8 cellular contexts compared by ENCODE assay signal in the genomic region with DNA sequence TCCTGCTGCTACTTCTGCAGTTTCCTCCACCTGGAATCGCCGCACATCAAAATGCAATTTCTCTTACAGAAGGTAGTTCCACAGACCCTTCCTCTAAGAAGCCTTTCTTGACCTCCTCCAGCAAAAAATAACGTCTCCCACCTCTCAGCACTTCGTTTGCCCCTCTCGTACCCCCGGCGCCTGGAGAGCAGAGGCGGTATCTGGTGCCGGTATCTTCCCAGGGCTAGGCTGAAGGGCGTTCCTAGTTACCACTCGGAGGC. TPM values are rescaled to one million over a fixed set of nuclear protein-coding genes. Genes with fewer than 3 reads are reported as not detected.
DNase-seq lines count a peak whose midpoint lies in the region; ATAC-seq and TF ChIP-seq lines count a peak whose summit lies in the region.

No MANE protein-coding gene starts in this region.

- peak; percentile 49 for ATAC-seq in left colon

- TF ChIP-seq CTCF in VCaP (conservative IDR thresholded peaks at IDR 0.05) = no peak
- no peak for TF ChIP-seq CTCF in transverse colon (IDR thresholded peaks at IDR 0.05)

- peak overlapping the region; percentile 51 to 70 (median 64) for H3K4me3 ChIP-seq in transverse colon

- H3K27me3 Mint-ChIP-seq in activated CD4-positive, alpha-beta T cell treated with anti-CD3 and anti-CD28 coated beads, Interleukin-2, amount 10 ng/mL, durations not matched to agents 24 days and 14 days = no peaks in the 10 kb centered on the region

- peaks cover 22% of the 10 kb centered on the region for H3K4me1 Mint-ChIP-seq in activated CD4-positive, alpha-beta T cell treated with anti-CD3 and anti-CD28 coated beads, Interleukin-2, amount 10 ng/mL, durations not matched to agents 24 days and 14 days

- intact Hi-C loops in left colon (cut with DNase I, micrococcal nuclease) = loop anchor here in 1 of 2 donors (10.0 kb wide), 1 partner anchor 175 kb away; no protein-coding TSS in a partner anchor
- intact Hi-C loops in transverse colon (cut with DNase I; ENCODE audit: low total_unique reads) = no loop called here
- intact Hi-C loops in activated CD4-positive, alpha-beta T cell treated with anti-CD3 and anti-CD28 coated beads, Interleukin-2, amount 10 ng/mL, durations not matched to agents 24 days and 14 days (cut with micrococcal nuclease) = no loop called here

- TF ChIP-seq POLR2A in transverse colon (IDR thresholded peaks at IDR 0.05) = no peak

- TF ChIP-seq EP300 in transverse colon (IDR thresholded peaks at IDR 0.05; ENCODE audit: low read depth) = no peak

- H3K9me3 ChIP-seq in transverse colon = no peaks in the 10 kb centered on the region

- DNase-seq in NCI-H748 treated with DMSO at 0.1 percent for 48 hours (lab: John Stamatoyannopoulos, UW) (peak; percentile 33), NCI-H748 (lab: John Stamatoyannopoulos, UW; ENCODE audit: unreplicated experiment) (no peak), left colon (no peak), transverse colon (no peak), mucosa of gallbladder (ENCODE audit: low spot score) (no peak), NCI-H1092 (lab: John Stamatoyannopoulos, UW) (no peak)
- no peak for DNase-seq in activated CD4-positive, alpha-beta T cell treated with anti-CD3 and anti-CD28 coated beads, Interleukin-2, amount 10 ng/mL, durations not matched to agents 24 days and 14 days

- H3K36me3 ChIP-seq in transverse colon = no peaks in the 10 kb centered on the region

- H3K4me1 ChIP-seq in transverse colon = peaks cover 0 to 23% (median 17%) of the 10 kb centered on the region in 4 donors

- in situ Hi-C loops in transverse colon (cut with MboI; ENCODE audit: low pct_ligation_motif_present in 1 of 4, low pct_unique_long_range_greater_than_20kb in 1 of 4, low sequenced_read_pairs in 3 of 4) = loop anchor here in 1 of 4 donors (25.0 kb wide), 1 partner anchor 133 kb away; a partner anchor contains a TSS

- peaks cover 36% of the 10 kb centered on the region for H3K36me3 Mint-ChIP-seq in activated CD4-positive, alpha-beta T cell treated with anti-CD3 and anti-CD28 coated beads, Interleukin-2, amount 10 ng/mL, durations not matched to agents 24 days and 14 days (ENCODE audit: low read depth)

- H3K27me3 ChIP-seq in transverse colon = no peaks in the 10 kb centered on the region

- H3K27ac Mint-ChIP-seq in activated CD4-positive, alpha-beta T cell treated with anti-CD3 and anti-CD28 coated beads, Interleukin-2, amount 10 ng/mL, durations not matched to agents 24 days and 14 days = no peak overlapping the region

- H3K9me3 Mint-ChIP-seq in activated CD4-positive, alpha-beta T cell treated with anti-CD3 and anti-CD28 coated beads, Interleukin-2, amount 10 ng/mL, durations not matched to agents 24 days and 14 days = no peaks in the 10 kb centered on the region

- H3K27ac ChIP-seq in VCaP = peak overlapping the region; percentile 63
- H3K27ac ChIP-seq in transverse colon = peak overlapping the region; percentile 88 to 92 (median 90)

- whole genome bisulfite sequencing in transverse colon (ENCODE audit: low coverage in 1 of 2), 2 donors = 0 to 1% methylated on average over 2 to 10 of the region's 11 CpGs

- no peak overlapping the region for H3K4me3 Mint-ChIP-seq in activated CD4-positive, alpha-beta T cell treated with anti-CD3 and anti-CD28 coated beads, Interleukin-2, amount 10 ng/mL, durations not matched to agents 24 days and 14 days

RNA-seq across cellular contexts. Expression of a gene that starts 0.5 kb away (rescaled TPM):
- total RNA-seq in left colon (100 to 1,000 TPM in 1 of 2 donors, 10 to 100 TPM in 1; 76.7 to 102 TPM), transverse colon (10 to 100 TPM; 35.2 to 74.1 (median 50.0) TPM), mucosa of gallbladder (53.3 TPM)
- 167 and 176 TPM in 2 replicates for total RNA-seq in activated CD4-positive, alpha-beta T cell treated with anti-CD3 and anti-CD28 coated beads, Interleukin-2, amount 10 ng/mL, durations not matched to agents 24 days and 14 days

RNA-seq across cellular contexts. Expression of a gene that starts 16.3 kb away (rescaled TPM):
- total RNA-seq in left colon = 100 to 1,000 TPM; 157 to 183 TPM
- 100 to 1,000 TPM in 3 of 4 donors, 10 to 100 TPM in 1; 86.7 to 218 (median 151) TPM for total RNA-seq in transverse colon
- total RNA-seq in mucosa of gallbladder = 112 TPM
- 79.7 and 80.2 TPM in 2 replicates for total RNA-seq in activated CD4-positive, alpha-beta T cell treated with anti-CD3 and anti-CD28 coated beads, Interleukin-2, amount 10 ng/mL, durations not matched to agents 24 days and 14 days

RNA-seq across cellular contexts. Expression of a gene that starts 21.9 kb away (rescaled TPM):
- 1 to 10 TPM; 3.2 to 4.4 TPM for total RNA-seq in left colon
- 10 to 100 TPM in 3 of 4 donors, 1 to 10 TPM in 1; 7.4 to 28.1 (median 15.1) TPM for total RNA-seq in transverse colon
- total RNA-seq in mucosa of gallbladder = 21.9 TPM
- 8.6 and 10.3 TPM in 2 replicates for total RNA-seq in activated CD4-positive, alpha-beta T cell treated with anti-CD3 and anti-CD28 coated beads, Interleukin-2, amount 10 ng/mL, durations not matched to agents 24 days and 14 days

RNA-seq across cellular contexts. Expression of a gene that starts 34.1 kb away (rescaled TPM):
- total RNA-seq in left colon (1 to 10 TPM; 5.6 to 8.4 TPM), transverse colon (10 to 100 TPM in 1 of 4 donors, 1 to 10 TPM in 2, not detected in 1; 5.8 to 10.5 (median 7.0) TPM), mucosa of gallbladder (11.8 TPM)
- 16.5 and 18.3 TPM in 2 replicates for total RNA-seq in activated CD4-positive, alpha-beta T cell treated with anti-CD3 and anti-CD28 coated beads, Interleukin-2, amount 10 ng/mL, durations not matched to agents 24 days and 14 days

RNA-seq across cellular contexts. Expression of a gene that starts 43.2 kb away (rescaled TPM):
- total RNA-seq in left colon = 1 to 10 TPM; 6.7 to 7.3 TPM
- 10 to 100 TPM in 2 of 4 donors, 1 to 10 TPM in 2; 1.8 to 33.7 (median 6.7) TPM for total RNA-seq in transverse colon
- total RNA-seq in mucosa of gallbladder = 16.7 TPM
- total RNA-seq in activated CD4-positive, alpha-beta T cell treated with anti-CD3 and anti-CD28 coated beads, Interleukin-2, amount 10 ng/mL, durations not matched to agents 24 days and 14 days = 264 and 267 TPM in 2 replicates
